Comparison of ENCODE assay signal across 1 cellular context in the genomic region with DNA sequence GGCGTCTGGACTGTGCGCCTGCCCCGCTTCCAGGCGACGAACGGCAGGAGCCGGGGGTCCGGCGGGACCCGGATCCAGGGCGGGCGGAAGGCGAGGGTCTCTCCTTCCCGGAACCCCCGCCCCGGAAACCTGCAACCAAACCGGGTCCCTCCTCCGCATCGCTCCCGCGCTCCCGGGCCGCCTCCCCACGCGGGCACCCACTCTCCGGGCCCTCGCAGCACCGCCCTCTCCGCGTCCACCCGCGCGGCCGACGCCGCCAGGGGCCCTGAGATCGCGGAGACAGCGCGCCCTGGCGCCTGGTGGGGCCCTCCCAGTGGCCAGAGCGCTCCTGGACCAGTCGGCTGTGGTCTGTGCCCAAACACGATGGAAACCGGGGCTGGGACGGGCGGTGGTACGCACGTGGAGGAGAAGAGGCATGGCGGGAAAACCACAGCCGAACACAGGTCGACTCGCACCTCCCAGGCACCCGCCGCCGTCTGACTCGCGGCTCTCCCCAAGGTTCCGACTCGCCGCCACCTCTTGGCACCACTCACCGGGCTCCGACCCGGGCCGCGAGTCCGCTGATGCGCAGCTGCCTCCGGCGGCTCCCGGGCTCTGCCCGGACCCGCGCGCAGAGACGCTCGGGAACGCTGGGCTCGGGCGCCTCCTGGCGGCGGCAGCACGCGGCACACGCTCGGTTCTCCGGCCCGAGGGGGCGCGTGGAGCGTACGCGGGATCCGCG.
A peak's percentile ranks its signal among the peaks of the same experiment; 100 is the strongest.
TF ChIP-seq lines count a peak whose summit lies in the region.

No MANE protein-coding gene starts in this region.

TF ChIP-seq in HepG2, 621 proteins besides CTCF, POLR2A, EP300 and RAD21 (continued from another document):
- TF ChIP-seq MAZ (IDR thresholded peaks at IDR 0.05; ENCODE audit: borderline replicate concordance, low read depth, low read length) (no peak), MAZ (CRISPR knock-in tag; IDR thresholded peaks at IDR 0.05; ENCODE audit: low read depth) (0 out of 2 replicates have a peak, but pooled peaks have one; percentile 24), ZNF451 (CRISPR knock-in tag; IDR thresholded peaks at IDR 0.05) (0 out of 2 replicates have a peak, but pooled peaks have one; percentile 37), ZNF816 (CRISPR knock-in tag; IDR thresholded peaks at IDR 0.05; ENCODE audit: borderline replicate concordance) (no peak), NFYC (CRISPR knock-in tag; IDR thresholded peaks at IDR 0.05) (no peak), RORA (CRISPR knock-in tag; IDR thresholded peaks at IDR 0.05) (no peak), MIXL1 (CRISPR knock-in tag; IDR thresholded peaks at IDR 0.05) (no peak), ZFP62 (CRISPR knock-in tag; IDR thresholded peaks at IDR 0.05) (no peak), ZHX1 (CRISPR knock-in tag; IDR thresholded peaks at IDR 0.05; ENCODE audit: low read depth) (no peak), CREB3 (CRISPR knock-in tag; IDR thresholded peaks at IDR 0.05) (no peak), ASH2L (IDR thresholded peaks at IDR 0.05; ENCODE audit: insufficient read length, low read depth, low read length) (no peak), SRF (IDR thresholded peaks at IDR 0.05; ENCODE audit: low read depth, low read length) (no peak), NR3C1 (CRISPR knock-in tag; IDR thresholded peaks at IDR 0.05) (no peak), TCF7 (IDR thresholded peaks at IDR 0.05; ENCODE audit: low read depth) (no peak)
- TF ChIP-seq, protein P1, sequence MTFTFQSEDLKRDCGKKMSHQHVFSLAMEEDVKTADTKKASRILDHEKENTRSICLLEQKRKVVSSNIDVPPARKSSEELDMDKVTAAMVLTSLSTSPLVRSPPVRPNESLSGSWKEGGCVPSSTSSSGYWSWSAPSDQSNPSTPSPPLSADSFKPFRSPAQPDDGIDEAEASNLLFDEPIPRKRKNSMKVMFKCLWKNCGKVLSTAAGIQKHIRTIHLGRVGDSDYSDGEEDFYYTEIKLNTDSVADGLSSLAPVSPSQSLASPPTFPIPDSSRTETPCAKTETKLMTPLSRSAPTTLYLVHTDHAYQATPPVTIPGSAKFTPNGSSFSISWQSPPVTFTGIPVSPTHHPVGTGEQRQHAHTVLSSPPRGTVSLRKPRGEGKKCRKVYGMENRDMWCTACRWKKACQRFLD (CRISPR knock-in tag; IDR thresholded peaks at IDR 0.05; ENCODE audit: borderline replicate concordance), result no peak
- TF ChIP-seq, protein P2, sequence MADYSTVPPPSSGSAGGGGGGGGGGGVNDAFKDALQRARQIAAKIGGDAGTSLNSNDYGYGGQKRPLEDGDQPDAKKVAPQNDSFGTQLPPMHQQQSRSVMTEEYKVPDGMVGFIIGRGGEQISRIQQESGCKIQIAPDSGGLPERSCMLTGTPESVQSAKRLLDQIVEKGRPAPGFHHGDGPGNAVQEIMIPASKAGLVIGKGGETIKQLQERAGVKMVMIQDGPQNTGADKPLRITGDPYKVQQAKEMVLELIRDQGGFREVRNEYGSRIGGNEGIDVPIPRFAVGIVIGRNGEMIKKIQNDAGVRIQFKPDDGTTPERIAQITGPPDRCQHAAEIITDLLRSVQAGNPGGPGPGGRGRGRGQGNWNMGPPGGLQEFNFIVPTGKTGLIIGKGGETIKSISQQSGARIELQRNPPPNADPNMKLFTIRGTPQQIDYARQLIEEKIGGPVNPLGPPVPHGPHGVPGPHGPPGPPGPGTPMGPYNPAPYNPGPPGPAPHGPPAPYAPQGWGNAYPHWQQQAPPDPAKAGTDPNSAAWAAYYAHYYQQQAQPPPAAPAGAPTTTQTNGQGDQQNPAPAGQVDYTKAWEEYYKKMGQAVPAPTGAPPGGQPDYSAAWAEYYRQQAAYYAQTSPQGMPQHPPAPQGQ (CRISPR knock-in tag; IDR thresholded peaks at IDR 0.05; ENCODE audit: borderline replicate concordance), result no peak
